In genomic region chr1:34373912-34374311, GRCh38 we compare ENCODE assay signal across 20 cellular contexts.
DNase-seq lines count a peak whose midpoint lies in the region; ATAC-seq and TF ChIP-seq lines count a peak whose summit lies in the region.
"Had no signal": no experiment of that assay in that cellular context is flagged by ENCODE, and none has a peak within 500 bp of the region (broad histone marks: within the 10 kb centered on the region; RNA-seq: fewer than 3 reads in every experiment).

No MANE protein-coding gene starts in this region.

- H3K36me3 ChIP-seq in SK-N-SH (replicated peaks in 1 of 2; ENCODE audit: control insufficient read depth in 1 of 2, insufficient read depth in 2 of 2, low read length in 1 of 2) = no peaks in the 10 kb centered on the region
- H3K36me3 ChIP-seq: BLaER1 had no signal

- no peak for TF ChIP-seq RAD21 in SK-N-SH (IDR thresholded peaks at IDR 0.05; ENCODE audit: low read length)

- no peaks in the 10 kb centered on the region for H4K20me1 ChIP-seq in SK-N-SH (ENCODE audit: insufficient read depth)
- H4K20me1 ChIP-seq: BLaER1 had no signal

- no peak overlapping the region for H3K4me3 Mint-ChIP-seq in activated naive CD4-positive, alpha-beta T cell treated with anti-CD3 and anti-CD28 coated beads for 36 hours
- H3K4me3 Mint-ChIP-seq: B cell; CD4-positive, CD25-positive, alpha-beta regulatory T cell; CD8-positive, alpha-beta T cell; GM23338; H9 had no signal

- H3K27ac ChIP-seq in SK-N-SH (ENCODE audit: low read depth in 2 of 2, low read length in 1 of 2) = no peak overlapping the region
- H3K27ac ChIP-seq: 22Rv1, BLaER1, C4-2B had no signal

- 0 out of 4 replicates have a peak, but pooled peaks of 1 of the 2 experiments have one; percentile 22 for TF ChIP-seq EP300 in SK-N-SH (IDR thresholded peaks at IDR 0.05; ENCODE audit: borderline replicate concordance in 1 of 2, low read depth in 1 of 2, low read length in 1 of 2)

- POLR2A ChIA-PET in SK-N-SH (lab: Yijun Ruan, JAX) = no interaction called here

- intact Hi-C loops in activated naive CD4-positive, alpha-beta T cell treated with anti-CD3 and anti-CD28 coated beads for 36 hours (cut with micrococcal nuclease) = no loop called here

- peaks cover 0 to 6% of the 10 kb centered on the region in 2 experiments; a peak in 2 of 4 replicates for H3K4me1 ChIP-seq in SK-N-SH (ENCODE audit: control insufficient read depth in 1 of 2, insufficient read depth in 2 of 2, low read depth in 1 of 2, low read length in 1 of 2)
- H3K4me1 ChIP-seq: BLaER1, Caco-2 had no signal

- TF ChIP-seq CTCF in SK-N-SH (IDR thresholded peaks at IDR 0.05) = no peak

- H3K4me1 Mint-ChIP-seq in activated naive CD4-positive, alpha-beta T cell treated with anti-CD3 and anti-CD28 coated beads for 36 hours (ENCODE audit: low read depth) = no peaks in the 10 kb centered on the region
- H3K4me1 Mint-ChIP-seq: B cell; CD4-positive, CD25-positive, alpha-beta regulatory T cell had no signal

- no peak overlapping the region for H3K4me2 ChIP-seq in SK-N-SH
- H3K4me2 ChIP-seq: BLaER1, GM23338 had no signal

- no peak overlapping the region for H2AFZ ChIP-seq in SK-N-SH (ENCODE audit: low read depth)
- H2AFZ ChIP-seq: GM23338 had no signal

- no peaks in the 10 kb centered on the region for H3K9me3 Mint-ChIP-seq in activated naive CD4-positive, alpha-beta T cell treated with anti-CD3 and anti-CD28 coated beads for 36 hours
- H3K9me3 Mint-ChIP-seq: CD8-positive, alpha-beta T cell; GM23338 had no signal

- H3K27me3 ChIP-seq in SK-N-SH (ENCODE audit: insufficient read depth) = no peaks in the 10 kb centered on the region
- H3K27me3 ChIP-seq: BLaER1 had no signal

- no peaks in the 10 kb centered on the region for H3K79me2 ChIP-seq in SK-N-SH (ENCODE audit: insufficient read depth)

- no peaks in the 10 kb centered on the region for H3K36me3 Mint-ChIP-seq in activated naive CD4-positive, alpha-beta T cell treated with anti-CD3 and anti-CD28 coated beads for 36 hours (ENCODE audit: low read depth)
- H3K36me3 Mint-ChIP-seq: CD4-positive, CD25-positive, alpha-beta regulatory T cell; CD8-positive, alpha-beta T cell had no signal

- peaks cover 35% of the 10 kb centered on the region for H3K27me3 Mint-ChIP-seq in activated naive CD4-positive, alpha-beta T cell treated with anti-CD3 and anti-CD28 coated beads for 36 hours (ENCODE audit: low read depth)

- CTCF ChIA-PET in SK-N-SH (lab: Yijun Ruan, JAX) = interaction anchor here (1.2 kb wide), 1 partner anchor 211 kb away, joined by 3 read pairs; no protein-coding TSS in a partner anchor
- CTCF ChIA-PET in activated naive CD4-positive, alpha-beta T cell treated with anti-CD3 and anti-CD28 coated beads for 36 hours (lab: Charles Lee) = no interaction called here

- H3K27ac Mint-ChIP-seq in activated naive CD4-positive, alpha-beta T cell treated with anti-CD3 and anti-CD28 coated beads for 36 hours = no peak overlapping the region
- H3K27ac Mint-ChIP-seq: B cell; CD4-positive, CD25-positive, alpha-beta regulatory T cell; CD8-positive, alpha-beta T cell; GM23338; H9 had no signal

- no peaks in the 10 kb centered on the region for H3K9me3 ChIP-seq in SK-N-SH
- H3K9me3 ChIP-seq: BLaER1, Caco-2 had no signal

- ATAC-seq in SK-N-SH treated with all-trans-retinoic acid at 6 μM for 48 hours = no peak
- ATAC-seq: CD8-positive, alpha-beta T cell; GM23338; HCT116 had no signal

- no peaks in the 10 kb centered on the region for H3K9me2 ChIP-seq in SK-N-SH

- H3K9ac ChIP-seq in SK-N-SH = no peak overlapping the region
- H3K9ac ChIP-seq: BLaER1 had no signal

- DNase-seq in DMS53 (lab: John Stamatoyannopoulos, UW) (peak; percentile 18), DMS53 treated with DMSO at 0.1 percent for 48 hours (lab: John Stamatoyannopoulos, UW; ENCODE audit: unreplicated experiment) (no peak), NCI-H345 (lab: John Stamatoyannopoulos, UW) (peak; percentile 7), NCI-H345 treated with DMSO at 0.1 percent for 48 hours (lab: John Stamatoyannopoulos, UW; ENCODE audit: unreplicated experiment) (no peak), SK-N-SH (no peak), erythroblast (lab: John Stamatoyannopoulos, UW) (peak; percentile 33 to 78)
- DNase-seq in activated naive CD4-positive, alpha-beta T cell treated with anti-CD3 and anti-CD28 coated beads for 36 hours = no peak
- DNase-seq: Caco-2; CD4-positive, CD25-positive, alpha-beta regulatory T cell; CD8-positive, alpha-beta T cell; DMS153; GF-D8; H9 had no signal

- TF ChIP-seq POLR2A in erythroblast (IDR thresholded peaks at IDR 0.05; ENCODE audit: low read length) = no peak

- no peak overlapping the region for H3K4me3 ChIP-seq in SK-N-SH (ENCODE audit: low read depth in 2 of 2, low read length in 1 of 2)
- H3K4me3 ChIP-seq: BLaER1, GM23338 had no signal

- no peaks in the 10 kb centered on the region for H3F3A ChIP-seq in SK-N-SH (replicated peaks; ENCODE audit: insufficient read depth)

TF ChIP-seq in SK-N-SH, 30 proteins besides CTCF, POLR2A, EP300 and RAD21:
- no peak for TF ChIP-seq SIN3A (IDR thresholded peaks at IDR 0.05; ENCODE audit: borderline replicate concordance, low read depth, low read length)
- no peak for TF ChIP-seq TCF12 (IDR thresholded peaks at IDR 0.05)
- TF ChIP-seq RCOR1 (IDR thresholded peaks at IDR 0.05; ENCODE audit: low read length) = peak; percentile 8; the same call in 1 of the 2 replicates
- peak; percentile 71 for TF ChIP-seq GATA2 (CRISPR knock-in tag; IDR thresholded peaks at IDR 0.05)
- no peak for TF ChIP-seq MAX (IDR thresholded peaks at IDR 0.05; ENCODE audit: low read depth)
- no peak for TF ChIP-seq MEF2A (IDR thresholded peaks at IDR 0.05; ENCODE audit: borderline replicate concordance, low read depth)
- TF ChIP-seq POLR2AphosphoS5 (IDR thresholded peaks at IDR 0.05; ENCODE audit: low read depth, low read length) = no peak
- no peak for TF ChIP-seq NFIC (IDR thresholded peaks at IDR 0.05; ENCODE audit: borderline replicate concordance)

TF ChIP-seq in SK-N-SH treated with all-trans-retinoic acid at 6 μM for 48 hours, 23 proteins besides CTCF, POLR2A, EP300 and RAD21:
- TF ChIP-seq ZFP30 (CRISPR knock-in tag; IDR thresholded peaks at IDR 0.05) (no peak), ESRRG (CRISPR knock-in tag; IDR thresholded peaks at IDR 0.05) (no peak), PPARA (CRISPR knock-in tag; IDR thresholded peaks at IDR 0.05; ENCODE audit: borderline replicate concordance) (no peak), PATZ1 (CRISPR knock-in tag; IDR thresholded peaks at IDR 0.05; ENCODE audit: borderline replicate concordance) (no peak), BACH2 (CRISPR knock-in tag; IDR thresholded peaks at IDR 0.05; ENCODE audit: borderline replicate concordance) (no peak), TCF4 (CRISPR knock-in tag; IDR thresholded peaks at IDR 0.05; ENCODE audit: borderline replicate concordance) (no peak), ISL1 (CRISPR knock-in tag; IDR thresholded peaks at IDR 0.05) (no peak), ZFP3 (CRISPR knock-in tag; IDR thresholded peaks at IDR 0.05) (no peak), CSRNP3 (CRISPR knock-in tag; IDR thresholded peaks at IDR 0.05) (no peak)

Comparison
In these comparisons a context has a peak if more than half of its experiments do, and no peak if none do; other contexts are left out.
1. DNase-seq: peak in DMS53 (single experiment), NCI-H345 (single experiment) and erythroblast (2 of 2); none in DMS53 treated with DMSO at 0.1 percent for 48 hours (single experiment), NCI-H345 treated with DMSO at 0.1 percent for 48 hours (single experiment), SK-N-SH (single experiment) and activated naive CD4-positive, alpha-beta T cell treated with anti-CD3 and anti-CD28 coated beads for 36 hours (single experiment).